ENCODE assay signal across 17 cellular contexts in the genomic region with DNA sequence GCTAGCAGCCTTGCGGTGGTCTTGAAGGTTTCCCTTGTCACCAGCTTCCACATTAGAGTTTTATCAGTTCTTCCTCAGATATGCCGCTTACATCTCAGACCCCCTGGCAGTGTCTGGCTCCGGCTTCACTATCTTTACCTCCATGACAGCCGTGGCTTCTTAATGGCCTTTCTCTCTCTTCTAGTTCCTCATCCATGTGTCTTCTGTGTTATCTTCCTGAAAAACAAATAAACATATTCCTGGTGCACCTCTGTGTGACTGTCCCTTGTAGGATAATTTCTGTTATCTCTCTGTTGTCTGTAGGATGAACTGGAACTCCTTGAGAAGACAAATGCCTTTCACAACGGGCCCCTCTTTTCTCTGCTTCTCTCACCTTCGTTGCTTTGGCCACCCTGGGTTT.
A peak's percentile ranks its signal among the peaks of the same experiment; 100 is the strongest.
DNase-seq lines count a peak whose midpoint lies in the region; ATAC-seq, FAIRE-seq and TF ChIP-seq lines count a peak whose summit lies in the region.
"Had no signal": no experiment of that assay in that cellular context is flagged by ENCODE, and none has a peak within 500 bp of the region (broad histone marks: within the 10 kb centered on the region; RNA-seq: fewer than 3 reads in every experiment).

No MANE protein-coding gene starts in this region.

- H3K4me1 Mint-ChIP-seq in activated naive CD8-positive, alpha-beta T cell (ENCODE audit: low read depth): no peaks in the 10 kb centered on the region
- H3K4me1 Mint-ChIP-seq in activated naive CD8-positive, alpha-beta T cell treated with anti-CD3 and anti-CD28 coated beads for 36 hours: no peaks in the 10 kb centered on the region
- peaks cover 57% of the 10 kb centered on the region for H3K4me1 Mint-ChIP-seq in nephron
- H3K4me1 Mint-ChIP-seq: CD8-positive, alpha-beta memory T cell had no signal

- no peak for TF ChIP-seq POLR2A in esophagus muscularis mucosa (IDR thresholded peaks at IDR 0.05; ENCODE audit: low read depth)
- no peak for TF ChIP-seq POLR2A in breast epithelium (IDR thresholded peaks at IDR 0.05)

- H3K4me1 ChIP-seq in esophagus muscularis mucosa (peaks cover 11 to 25% (median 14%) of the 10 kb centered on the region in 4 donors), breast epithelium (no peaks in the 10 kb centered on the region)
- H3K4me1 ChIP-seq: BLaER1 had no signal

- H3K36me3 ChIP-seq in esophagus muscularis mucosa (no peaks in the 10 kb centered on the region), breast epithelium (no peaks in the 10 kb centered on the region)
- H3K36me3 ChIP-seq: BLaER1 had no signal

- H3K9me3 ChIP-seq in esophagus muscularis mucosa: no peaks in the 10 kb centered on the region
- H3K9me3 ChIP-seq in breast epithelium: no peaks in the 10 kb centered on the region
- H3K9me3 ChIP-seq: BLaER1, Caco-2 had no signal

- TF ChIP-seq CTCF in esophagus muscularis mucosa (IDR thresholded peaks at IDR 0.05) (no peak), nephron (IDR thresholded peaks at IDR 0.05; ENCODE audit: unreplicated experiment in 3 of 3) (no peak), breast epithelium (IDR thresholded peaks at IDR 0.05) (no peak), D721Med (IDR thresholded peaks at IDR 0.05; ENCODE audit: insufficient read depth, missing control alignments) (no peak)

- no peak for DNase-seq in activated naive CD8-positive, alpha-beta T cell treated with anti-CD3 and anti-CD28 coated beads for 36 hours
- peak; percentile 47 for DNase-seq in esophagus muscularis mucosa (ENCODE audit: extremely low spot score)
- DNase-seq in breast epithelium (ENCODE audit: low spot score in 2 of 2): no peak
- no peak for DNase-seq in D721Med (ENCODE audit: insufficient read length, low spot score)
- DNase-seq: 8988T; AML-193; Caco-2; CD8-positive, alpha-beta memory T cell; DMS53; H7 had no signal

- no peaks in the 10 kb centered on the region for H3K9me3 Mint-ChIP-seq in activated naive CD8-positive, alpha-beta T cell (ENCODE audit: low read depth)
- H3K9me3 Mint-ChIP-seq in activated naive CD8-positive, alpha-beta T cell treated with anti-CD3 and anti-CD28 coated beads for 36 hours: no peaks in the 10 kb centered on the region
- H3K9me3 Mint-ChIP-seq in nephron: no peaks in the 10 kb centered on the region
- H3K9me3 Mint-ChIP-seq: GM23338 had no signal

- no peaks in the 10 kb centered on the region for H3K36me3 Mint-ChIP-seq in activated naive CD8-positive, alpha-beta T cell
- H3K36me3 Mint-ChIP-seq in activated naive CD8-positive, alpha-beta T cell treated with anti-CD3 and anti-CD28 coated beads for 36 hours: no peaks in the 10 kb centered on the region
- H3K36me3 Mint-ChIP-seq in nephron (ENCODE audit: low read depth): no peaks in the 10 kb centered on the region
- H3K36me3 Mint-ChIP-seq: CD8-positive, alpha-beta memory T cell had no signal

- H3K27ac ChIP-seq in esophagus muscularis mucosa (replicated peaks in 1 of 4) (no peak overlapping the region), breast epithelium (no peak overlapping the region)
- H3K27ac ChIP-seq: BLaER1, HL-60 had no signal

- WGBS in esophagus muscularis mucosa: 91% methylated on average over 6 of the region's 6 CpGs

- intact Hi-C loops in esophagus muscularis mucosa (cut with DNase I) (no loop called here), breast epithelium (cut with DNase I; ENCODE audit: low total_unique reads) (no loop called here)

- no peak for FAIRE-seq in D721Med (lab: Jason Lieb, UNC)
- FAIRE-seq: GM18507 had no signal

- no peak overlapping the region for H3K4me3 ChIP-seq in esophagus muscularis mucosa
- no peak overlapping the region for H3K4me3 ChIP-seq in breast epithelium
- H3K4me3 ChIP-seq: BLaER1, GM23338 had no signal

- H3K27me3 Mint-ChIP-seq in activated naive CD8-positive, alpha-beta T cell: peaks cover 3% of the 10 kb centered on the region
- no peaks in the 10 kb centered on the region for H3K27me3 Mint-ChIP-seq in activated naive CD8-positive, alpha-beta T cell treated with anti-CD3 and anti-CD28 coated beads for 36 hours
- H3K27me3 Mint-ChIP-seq in nephron (ENCODE audit: low read depth): no peaks in the 10 kb centered on the region

- H3K4me3 Mint-ChIP-seq in activated naive CD8-positive, alpha-beta T cell: no peak overlapping the region
- H3K4me3 Mint-ChIP-seq in activated naive CD8-positive, alpha-beta T cell treated with anti-CD3 and anti-CD28 coated beads for 36 hours: no peak overlapping the region
- H3K4me3 Mint-ChIP-seq in nephron: no peak overlapping the region
- H3K4me3 Mint-ChIP-seq: CD8-positive, alpha-beta memory T cell; GM23338 had no signal

- H3K27me3 ChIP-seq in esophagus muscularis mucosa (no peaks in the 10 kb centered on the region), breast epithelium (no peaks in the 10 kb centered on the region)
- H3K27me3 ChIP-seq: BLaER1 had no signal

- no peak for TF ChIP-seq EP300 in esophagus muscularis mucosa (IDR thresholded peaks at IDR 0.05)

- no peak for ATAC-seq in GM18867 (IDR thresholded peaks at IDR 0.05; ENCODE audit: unreplicated experiment)
- ATAC-seq: GM23338 had no signal

- peak overlapping the region; percentile 7 for H3K27ac Mint-ChIP-seq in activated naive CD8-positive, alpha-beta T cell
- no peak overlapping the region for H3K27ac Mint-ChIP-seq in activated naive CD8-positive, alpha-beta T cell treated with anti-CD3 and anti-CD28 coated beads for 36 hours
- H3K27ac Mint-ChIP-seq in nephron: peak overlapping the region in 2 of 3 experiments; percentile 81 to 94
- H3K27ac Mint-ChIP-seq: CD8-positive, alpha-beta memory T cell; GM23338 had no signal
